Comparison of ENCODE assay signal across 17 cellular contexts in genomic region chr1:97114842-97115241, GRCh38.
A peak's percentile ranks its signal among the peaks of the same experiment; 100 is the strongest.
DNase-seq lines count a peak whose midpoint lies in the region; FAIRE-seq and TF ChIP-seq lines count a peak whose summit lies in the region.
"Had no signal": no experiment of that assay in that cellular context is flagged by ENCODE, and none has a peak within 500 bp of the region (broad histone marks: within the 10 kb centered on the region; RNA-seq: fewer than 3 reads in every experiment).

No MANE protein-coding gene starts in this region.

- no peak overlapping the region for H4K91ac ChIP-seq in H1 (replicated peaks; ENCODE audit: insufficient read length, low read length)

- H3K79me1 ChIP-seq in H1 (ENCODE audit: low read depth, low read length): no peaks in the 10 kb centered on the region

- H2AFZ ChIP-seq in H1 (ENCODE audit: low read length) (no peak overlapping the region), neural progenitor cell (replicated peaks) (no peak overlapping the region)

- no peak for TF ChIP-seq EP300 in H1 (IDR thresholded peaks at IDR 0.05; ENCODE audit: borderline replicate concordance in 1 of 2, low read depth in 2 of 2, low read length in 2 of 2)

- TF ChIP-seq RAD21 in H1 (IDR thresholded peaks at IDR 0.05 in 1 of 2, conservative IDR thresholded peaks at IDR 0.05 in 1 of 2; ENCODE audit: low read depth in 2 of 2, low read length in 2 of 2): no peak

- H4K8ac ChIP-seq in H1 (ENCODE audit: extremely low read depth, insufficient read depth, low read length): no peak overlapping the region

- H3K27me3 Mint-ChIP-seq in neural progenitor cell (ENCODE audit: insufficient read depth, low read depth): no peaks in the 10 kb centered on the region
- H3K27me3 Mint-ChIP-seq: CD4-positive, alpha-beta T cell; IgD-negative memory B cell had no signal

- 32% methylated on average over 2 of the region's 2 CpGs; no CpG with 5 or more reads in 1 of the 2 experiments for WGBS in H1 (ENCODE audit: extremely low coverage in 1 of 2, insufficient coverage in 1 of 2, insufficient read length in 1 of 2, insufficient replicate concordance in 2 of 2, low coverage in 1 of 2, low lambda C conversion rate in 2 of 2, missing lambda C conversion rate in 1 of 2), 2 experiments

- no peaks in the 10 kb centered on the region for H4K20me1 ChIP-seq in H1 (replicated peaks in 1 of 2; ENCODE audit: control insufficient read depth in 1 of 2, insufficient read depth in 2 of 2, low read length in 2 of 2)
- H4K20me1 ChIP-seq in neural progenitor cell (ENCODE audit: low read depth): no peaks in the 10 kb centered on the region

- H2BK12ac ChIP-seq in H1 (ENCODE audit: low read depth, low read length): no peak overlapping the region

- no peak for TF ChIP-seq POLR2A in H1 (IDR thresholded peaks at IDR 0.05; ENCODE audit: control extremely low read depth in 1 of 2, low read depth in 2 of 2, low read length in 2 of 2)

- no TSS peak for BruUV-seq in A673 (replicated peaks; lab: Mats Ljungman, UMichigan)

- no peak overlapping the region for H3K14ac ChIP-seq in H1 (ENCODE audit: insufficient read length)

- no peaks in the 10 kb centered on the region for H3K36me3 Mint-ChIP-seq in neural progenitor cell
- H3K36me3 Mint-ChIP-seq: IgD-negative memory B cell had no signal

- H3K4me1 ChIP-seq in A673 (ENCODE audit: insufficient read depth, low read length, poor library complexity, severe bottlenecking) (peaks cover 16% of the 10 kb centered on the region), HUES48 (ENCODE audit: control insufficient read depth, insufficient read depth, low read length) (peaks cover 37% of the 10 kb centered on the region), H1 (replicated peaks in 1 of 4; ENCODE audit: control insufficient read depth in 3 of 4, insufficient read depth in 4 of 4, low read length in 3 of 4) (peaks cover 0 to 21% (median 6%) of the 10 kb centered on the region in 4 experiments; a peak in 2 of 7 replicates), neural progenitor cell (peaks cover 56% of the 10 kb centered on the region)
- H3K4me1 ChIP-seq: BE2C, Caco-2 had no signal

- H3K27ac ChIP-seq in A673 (ENCODE audit: low read depth, low read length, poor library complexity, severe bottlenecking) (no peak overlapping the region), HUES48 (ENCODE audit: low read depth, low read length) (peak overlapping the region; percentile 38), H1 (ENCODE audit: low read depth, low read length) (no peak overlapping the region), neural progenitor cell (no peak overlapping the region)
- H3K27ac ChIP-seq: C4-2B had no signal

- in situ Hi-C loops in GM13976 (cut with MboI; ENCODE audit: low sequenced_read_pairs, unreplicated experiment): no loop called here

- H2BK5ac ChIP-seq in H1 (ENCODE audit: low read depth, low read length): no peak overlapping the region

- no peak overlapping the region for H3K4me3 ChIP-seq in A673 (ENCODE audit: low read depth, low read length, poor library complexity, severe bottlenecking)
- peak overlapping the region; percentile 22; the same call in 1 of the 2 replicates for H3K4me3 ChIP-seq in HUES48 (ENCODE audit: low read depth, low read length)
- H3K4me3 ChIP-seq in H1 (ENCODE audit: extremely low read depth in 1 of 4, insufficient read depth in 2 of 4, low read depth in 3 of 4, low read length in 4 of 4): peak overlapping the region in 1 of 4 experiments; percentile 2; a peak in 1 of 8 replicates
- peak overlapping the region; percentile 4 for H3K4me3 ChIP-seq in neural progenitor cell

- H3K23me2 ChIP-seq in H1 (ENCODE audit: low read depth, low read length): no peaks in the 10 kb centered on the region

- no peaks in the 10 kb centered on the region for H3K9me3 ChIP-seq in A673 (ENCODE audit: low read depth, low read length, poor library complexity, severe bottlenecking)
- H3K9me3 ChIP-seq in HUES48 (ENCODE audit: control insufficient read depth, insufficient read depth, low read length): no peaks in the 10 kb centered on the region
- no peaks in the 10 kb centered on the region for H3K9me3 ChIP-seq in H1 (ENCODE audit: insufficient read depth in 2 of 2, low read depth in 1 of 2, low read length in 1 of 2)
- no peaks in the 10 kb centered on the region for H3K9me3 ChIP-seq in neural progenitor cell (ENCODE audit: low read depth)
- H3K9me3 ChIP-seq: BE2C, Caco-2 had no signal

- no peak overlapping the region for H2BK120ac ChIP-seq in H1 (replicated peaks; ENCODE audit: low read depth, low read length)

- H3K36me3 ChIP-seq in A673 (ENCODE audit: insufficient read depth, low read length, poor library complexity, severe bottlenecking): no peaks in the 10 kb centered on the region
- H3K36me3 ChIP-seq in HUES48 (ENCODE audit: control insufficient read depth, insufficient read depth, low read length): no peaks in the 10 kb centered on the region
- no peaks in the 10 kb centered on the region for H3K36me3 ChIP-seq in H1 (ENCODE audit: control insufficient read depth in 2 of 4, insufficient read depth in 4 of 4, low read length in 3 of 4)
- H3K36me3 ChIP-seq in neural progenitor cell: no peaks in the 10 kb centered on the region
- H3K36me3 ChIP-seq: BE2C had no signal

- H3K79me2 ChIP-seq in H1 (ENCODE audit: control insufficient read depth in 1 of 2, insufficient read depth in 2 of 2, low read length in 2 of 2) (no peaks in the 10 kb centered on the region), neural progenitor cell (ENCODE audit: low read depth) (no peaks in the 10 kb centered on the region)

- H3K4me2 ChIP-seq in H1 (ENCODE audit: insufficient read depth in 1 of 2, low read depth in 2 of 2, low read length in 2 of 2) (peak overlapping the region; percentile 4 to 35; a peak in 3 of 4 replicates), neural progenitor cell (peak overlapping the region; percentile 49)

- no peaks in the 10 kb centered on the region for H3K9me3 Mint-ChIP-seq in neural progenitor cell
- H3K9me3 Mint-ChIP-seq: CD4-positive, alpha-beta T cell; IgD-negative memory B cell had no signal

- intact Hi-C loops in A673 (cut with micrococcal nuclease; ENCODE audit: unreplicated experiment): no loop called here

- TF ChIP-seq CTCF in A673 (conservative IDR thresholded peaks at IDR 0.05; ENCODE audit: low read depth, low read length) (no peak), H1 (IDR thresholded peaks at IDR 0.05; ENCODE audit: control extremely low read depth in 1 of 3, insufficient read depth in 1 of 3, low read depth in 1 of 3, low read length in 3 of 3) (no peak), neural progenitor cell (IDR thresholded peaks at IDR 0.05) (no peak), GM13976 (IDR thresholded peaks at IDR 0.05; ENCODE audit: borderline replicate concordance, control extremely low read depth, extremely low read depth, insufficient read depth, missing control alignments) (no peak)

- H3K18ac ChIP-seq in H1 (ENCODE audit: extremely low read depth, low read length): no peak overlapping the region

- POLR2A ChIA-PET in A673 (lab: Charles Lee; ENCODE audit: low non-redundant PET) (no interaction called here), H1 (lab: Charles Lee; ENCODE audit: partially characterized antibody) (no interaction called here)

- no peak overlapping the region for H4K5ac ChIP-seq in H1 (ENCODE audit: insufficient read length, low read depth, low read length)

- H2BK20ac ChIP-seq in H1 (ENCODE audit: low read length): no peak overlapping the region

- H3K56ac ChIP-seq in H1 (replicated peaks; ENCODE audit: insufficient read length, low read depth, low read length): no peak overlapping the region

- H3K23ac ChIP-seq in H1 (ENCODE audit: insufficient read length): no peak overlapping the region

- no peak overlapping the region for H3K4me3 Mint-ChIP-seq in neural progenitor cell
- H3K4me3 Mint-ChIP-seq: CD4-positive, alpha-beta T cell; IgD-negative memory B cell had no signal

- peaks cover 16% of the 10 kb centered on the region for H3K4me1 Mint-ChIP-seq in neural progenitor cell
- H3K4me1 Mint-ChIP-seq: IgD-negative memory B cell had no signal

- H3K27ac Mint-ChIP-seq in neural progenitor cell: no peak overlapping the region
- H3K27ac Mint-ChIP-seq: CD4-positive, alpha-beta T cell had no signal

- no peak overlapping the region for H3K9ac ChIP-seq in HUES48 (ENCODE audit: low read depth, low read length)
- H3K9ac ChIP-seq in H1 (replicated peaks in 1 of 4; ENCODE audit: extremely low read depth in 1 of 4, low read depth in 3 of 4, low read length in 3 of 4): no peak overlapping the region
- no peak overlapping the region for H3K9ac ChIP-seq in neural progenitor cell

- H2AK5ac ChIP-seq in H1 (ENCODE audit: low read depth, low read length): no peak overlapping the region

- CTCF ChIA-PET in A673 (lab: Charles Lee) (no interaction called here), H1 (lab: Charles Lee; ENCODE audit: partially characterized antibody) (no interaction called here)

- DNase-seq in A673 (ENCODE audit: low spot score) (peak; percentile 44), H1 (ENCODE audit: low read depth in 1 of 2, low spot score in 2 of 2) (peak in 1 of 2 experiments; percentile 7), neural progenitor cell (ENCODE audit: low spot score) (peak; percentile 24), mucosa of gallbladder (ENCODE audit: low spot score) (no peak), GM13976 (ENCODE audit: low spot score) (no peak)
- DNase-seq: ACHN; BE2C; Caco-2; CD4-positive, alpha-beta T cell; HCEC 1CT; KBM-7 had no signal

- peaks cover 14% of the 10 kb centered on the region for H3F3A ChIP-seq in neural progenitor cell (ENCODE audit: low read depth)

- FAIRE-seq in H1 (lab: Jason Lieb, UNC): no peak
- FAIRE-seq: G401.6, GM12892, H54 had no signal

- H3K4ac ChIP-seq in H1 (replicated peaks; ENCODE audit: insufficient read length, low read depth, low read length): no peak overlapping the region

- H2BK15ac ChIP-seq in H1 (ENCODE audit: low read length): no peak overlapping the region

- H3K27me3 ChIP-seq in A673 (replicated peaks; ENCODE audit: insufficient read depth, low read depth, low read length, poor library complexity) (no peaks in the 10 kb centered on the region), HUES48 (ENCODE audit: control insufficient read depth, insufficient read depth, low read length) (no peaks in the 10 kb centered on the region), H1 (replicated peaks in 1 of 4; ENCODE audit: control insufficient read depth in 3 of 4, extremely low read depth in 1 of 4, insufficient read depth in 3 of 4, low read length in 3 of 4) (no peaks in the 10 kb centered on the region), neural progenitor cell (no peaks in the 10 kb centered on the region)
- H3K27me3 ChIP-seq: BE2C had no signal

TF ChIP-seq in H1, 55 proteins besides CTCF, POLR2A, EP300 and RAD21 (continues in another document):
- no peak for TF ChIP-seq SUZ12 (IDR thresholded peaks at IDR 0.05; ENCODE audit: low read length)

Comparison
In these comparisons a context has a peak if more than half of its experiments do, and no peak if none do; other contexts are left out.
1. DNase-seq: peak in A673 (single experiment) and neural progenitor cell (single experiment); none in mucosa of gallbladder (single experiment) and GM13976 (single experiment).